In the genomic region with DNA sequence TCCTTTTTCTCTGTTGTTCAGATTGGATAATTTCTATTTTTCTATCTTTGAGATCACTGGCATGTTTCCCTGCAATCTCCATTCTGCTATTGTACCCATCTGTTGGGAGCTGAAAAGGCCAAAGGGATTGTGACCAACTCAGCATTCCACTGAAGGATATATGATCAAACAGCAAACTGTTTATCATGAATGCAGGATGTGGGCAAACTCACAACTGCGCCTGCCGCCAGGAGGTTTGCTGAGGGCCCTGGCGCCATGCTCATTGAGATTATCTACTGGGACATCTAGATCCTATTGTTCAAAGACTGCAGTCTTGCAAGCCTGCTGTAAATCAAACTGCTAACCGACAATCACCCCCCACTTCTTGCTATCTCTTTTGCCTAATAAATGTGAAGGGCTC, we compare ENCODE assay signal across 28 cellular contexts. TPM values are rescaled to one million over a fixed set of nuclear protein-coding genes. Genes with fewer than 3 reads are reported as not detected.
DNase-seq lines count a peak whose midpoint lies in the region; ATAC-seq, FAIRE-seq and TF ChIP-seq lines count a peak whose summit lies in the region.
"Had no signal": no experiment of that assay in that cellular context is flagged by ENCODE, and none has a peak within 500 bp of the region (broad histone marks: within the 10 kb centered on the region; RNA-seq: fewer than 3 reads in every experiment).

No MANE protein-coding gene starts in this region.

- in situ Hi-C loops in K562 (cut with MboI), result no loop called here

- no TSS peak for BruUV-seq in K562 (replicated peaks; lab: Mats Ljungman, UMichigan)

- H3K9me1 ChIP-seq in K562 (ENCODE audit: control insufficient read depth, insufficient read depth, low read length), result no peaks in the 10 kb centered on the region

- DNase-seq in SK-N-SH (no peak), K562 (ENCODE audit: extremely low read depth in 1 of 4, low spot score in 3 of 4) (no peak), neural crest cell (ENCODE audit: low read depth, low spot score) (no peak), iPS-NIHi11 (ENCODE audit: low spot score) (no peak)
- DNase-seq in stimulated activated CD4-positive, alpha-beta T cell treated with anti-CD3 and anti-CD28 coated beads, Interleukin-4, amount 100 ng/mL, for 24 hours, result no peak
- DNase-seq: activated CD4-positive, CD25-positive, alpha-beta regulatory T cell; CD4-positive, CD25-positive, alpha-beta regulatory T cell; DMS 273 treated with DMSO at 0.1 percent for 48 hours; effector memory CD8-positive, alpha-beta T cell; mesendoderm; NCI-H1694; nucleus accumbens; stimulated activated naive B cell treated with anti-CD40 and anti-IgM and Interleukin-4, amounts not matched to agents 10 μg/mL and 1 μg/mL and 100 μg/mL, for 72 hours; testis had no signal

- H3K9ac ChIP-seq in SK-N-SH (no peak overlapping the region), K562 (ENCODE audit: insufficient read depth in 1 of 2, low read depth in 2 of 2, low read length in 2 of 2) (no peak overlapping the region)

- FAIRE-seq in K562 (lab: Jason Lieb, UNC), result no peak
- FAIRE-seq: astrocyte, frontal cortex had no signal

- H2AFZ ChIP-seq in SK-N-SH (ENCODE audit: low read depth) (0 out of 2 replicates have a peak overlapping the region, but pooled peaks have one; percentile 66), K562 (ENCODE audit: low read depth, low read length) (no peak overlapping the region)

- POLR2A ChIA-PET in SK-N-SH (lab: Yijun Ruan, JAX) (no interaction called here), K562 (lab: Yijun Ruan, JAX) (interaction anchor here (0.6 kb wide), 1 partner anchor 14 kb away, joined by 5 read pairs; no protein-coding TSS in a partner anchor)

- H3K36me3 Mint-ChIP-seq in IgD-negative memory B cell, result peaks cover 2% of the 10 kb centered on the region
- H3K36me3 Mint-ChIP-seq in neural crest cell (ENCODE audit: low read depth), result no peaks in the 10 kb centered on the region
- H3K36me3 Mint-ChIP-seq: CD4-positive, CD25-positive, alpha-beta regulatory T cell had no signal

- H3K27ac Mint-ChIP-seq in IgD-negative memory B cell (peak overlapping the region; percentile 42 to 78 (median 47)), neural crest cell (ENCODE audit: unreplicated experiment) (no peak overlapping the region)
- H3K27ac Mint-ChIP-seq: activated naive CD4-positive, alpha-beta T cell treated with anti-CD3 and anti-CD28 coated beads, Interleukin-2, amount 50 U/mL, for 72 hours; activated T-helper 1 cell treated with anti-CD3 and anti-CD28 coated beads, Interleukin-12 subunit alpha, Interleukin-12 subunit beta, Interleukin-2, Interleukin-4 antibody, amounts not matched to agents 30 ng/mL and 10 ng/mL and 1 ng/mL, durations not matched to agents 14 hours and 24 hours and 36 hours; CD4-positive, CD25-positive, alpha-beta regulatory T cell; effector memory CD8-positive, alpha-beta T cell; stimulated activated naive B cell treated with anti-CD40 and anti-IgM and Interleukin-4, amounts not matched to agents 10 μg/mL and 1 μg/mL and 100 μg/mL, for 72 hours had no signal

- H3K4me1 Mint-ChIP-seq in IgD-negative memory B cell (peaks cover 38 to 48% (median 41%) of the 10 kb centered on the region in 3 donors), neural crest cell (peaks cover 15% of the 10 kb centered on the region)

- peaks cover 6% of the 10 kb centered on the region; the same call in 1 of the 2 replicates for H4K20me1 ChIP-seq in SK-N-SH (ENCODE audit: insufficient read depth)
- H4K20me1 ChIP-seq in K562 (replicated peaks; ENCODE audit: control insufficient read depth, insufficient read depth, low read length), result 0 out of 2 replicates have a peak, but pooled peaks cover under 1% of the 10 kb centered on the region

- peaks cover 15% of the 10 kb centered on the region for H3K79me2 ChIP-seq in SK-N-SH (ENCODE audit: insufficient read depth)
- peaks cover 16% of the 10 kb centered on the region for H3K79me2 ChIP-seq in K562 (ENCODE audit: control insufficient read depth, insufficient read depth, low read length)

- H3K4me1 ChIP-seq in SK-N-SH (ENCODE audit: control insufficient read depth in 1 of 2, insufficient read depth in 2 of 2, low read depth in 1 of 2, low read length in 1 of 2) (peaks cover 17 to 18% of the 10 kb centered on the region in 2 experiments; a peak in 3 of 4 replicates), K562 (replicated peaks in 1 of 2; ENCODE audit: control insufficient read depth in 2 of 2, insufficient read depth in 2 of 2, low read length in 2 of 2) (peaks cover 4 to 5% of the 10 kb centered on the region in 2 experiments; a peak in 3 of 5 replicates)

- H3K27me3 ChIP-seq in SK-N-SH (ENCODE audit: insufficient read depth) (no peaks in the 10 kb centered on the region), K562 (ENCODE audit: control insufficient read depth in 2 of 2, insufficient read depth in 2 of 2, low read length in 2 of 2) (peaks cover 0 to 6% of the 10 kb centered on the region in 2 experiments; a peak in 3 of 5 replicates)
- H3K27me3 ChIP-seq: testis, vagina had no signal

- TF ChIP-seq EP300 in SK-N-SH (IDR thresholded peaks at IDR 0.05; ENCODE audit: borderline replicate concordance in 1 of 2, low read depth in 1 of 2, low read length in 1 of 2) (peak in 1 of 2 experiments; percentile 29; a peak in 1 of 4 replicates), K562 (IDR thresholded peaks at IDR 0.05; ENCODE audit: low read length) (no peak)

- TF ChIP-seq CTCF in SK-N-SH (IDR thresholded peaks at IDR 0.05), result no peak
- TF ChIP-seq CTCF in K562 (IDR thresholded peaks at IDR 0.05 in 2 of 3, conservative IDR thresholded peaks at IDR 0.05 in 1 of 3; ENCODE audit: insufficient read depth in 2 of 3, low read depth in 1 of 3, low read length in 3 of 3), result no peak
- no peak for TF ChIP-seq CTCF in neural crest cell (conservative IDR thresholded peaks at IDR 0.05)

- 42% methylated on average over 4 of the region's 4 CpGs for WGBS in SK-N-SH (ENCODE audit: low lambda C conversion rate)
- 0% methylated on average over 3 of the region's 4 CpGs for WGBS in K562 (ENCODE audit: insufficient coverage, low coverage, missing lambda C conversion rate)

- CTCF ChIA-PET in SK-N-SH (lab: Yijun Ruan, JAX), result interaction anchor here (2.1 to 2.3 kb wide), 2 partner anchors 41 to 71 kb away, joined by 7 to 12 read pairs; partner anchors contain the start of gene NSFL1C
- CTCF ChIA-PET in K562 (lab: Yijun Ruan, JAX; ENCODE audit: low intra/inter-chr PET ratio), result interaction anchor here (1.3 to 1.4 kb wide), 2 partner anchors 83 to 84 kb away, joined by 5 to 6 read pairs; no protein-coding TSS in a partner anchor

- H3K4me3 ChIP-seq in SK-N-SH (ENCODE audit: low read depth in 2 of 2, low read length in 1 of 2) (no peak overlapping the region), K562 (no peak overlapping the region)
- H3K4me3 ChIP-seq: coronary artery, prostate gland, testis, vagina had no signal

- H3F3A ChIP-seq in SK-N-SH (replicated peaks; ENCODE audit: insufficient read depth), result peaks cover 7% of the 10 kb centered on the region

- H3K27ac ChIP-seq in SK-N-SH (ENCODE audit: low read depth in 2 of 2, low read length in 1 of 2) (peak overlapping the region; percentile 9 to 42; a peak in 3 of 4 replicates), K562 (ENCODE audit: extremely low read depth, low read depth, low read length) (no peak overlapping the region)
- H3K27ac ChIP-seq: 22Rv1, coronary artery, prostate gland, testis, vagina had no signal

- no peaks in the 10 kb centered on the region for H3K9me3 Mint-ChIP-seq in IgD-negative memory B cell
- no peaks in the 10 kb centered on the region for H3K9me3 Mint-ChIP-seq in neural crest cell
- H3K9me3 Mint-ChIP-seq: effector memory CD8-positive, alpha-beta T cell; stimulated activated naive B cell treated with anti-CD40 and anti-IgM and Interleukin-4, amounts not matched to agents 10 μg/mL and 1 μg/mL and 100 μg/mL, for 72 hours had no signal

- ATAC-seq in SK-N-SH treated with all-trans-retinoic acid at 6 μM for 48 hours (no peak), K562 (no peak), GM18861 (IDR thresholded peaks at IDR 0.05; ENCODE audit: unreplicated experiment) (no peak)
- ATAC-seq: activated naive CD4-positive, alpha-beta T cell treated with anti-CD3 and anti-CD28 coated beads, Interleukin-2, amount 50 U/mL, for 72 hours; effector memory CD8-positive, alpha-beta T cell; HCT116; Right ventricle myocardium inferior; sciatic nerve; stimulated activated naive B cell treated with anti-CD40 and anti-IgM and Interleukin-4, amounts not matched to agents 10 μg/mL and 1 μg/mL and 100 μg/mL, for 72 hours had no signal

- H3K27me3 Mint-ChIP-seq in IgD-negative memory B cell (no peaks in the 10 kb centered on the region), neural crest cell (ENCODE audit: low read depth) (peaks cover 83% of the 10 kb centered on the region)
- H3K27me3 Mint-ChIP-seq: stimulated activated naive B cell treated with anti-CD40 and anti-IgM and Interleukin-4, amounts not matched to agents 10 μg/mL and 1 μg/mL and 100 μg/mL, for 72 hours had no signal

- H3K9me2 ChIP-seq in SK-N-SH, result no peaks in the 10 kb centered on the region

- H3K4me2 ChIP-seq in SK-N-SH (no peak overlapping the region), K562 (ENCODE audit: insufficient read depth, low read length) (no peak overlapping the region)

- H3K9me3 ChIP-seq in SK-N-SH, result no peaks in the 10 kb centered on the region
- no peaks in the 10 kb centered on the region; the same call in 1 of the 2 replicates for H3K9me3 ChIP-seq in K562 (replicated peaks; ENCODE audit: control insufficient read depth, insufficient read depth, low read depth, low read length)
- H3K9me3 ChIP-seq: prostate gland, testis, vagina had no signal

- no peak for TF ChIP-seq POLR2A in K562 (conservative IDR thresholded peaks at IDR 0.05)

- H3K4me3 Mint-ChIP-seq in IgD-negative memory B cell (peak overlapping the region in 2 of 4 donors; percentile 31 to 43), neural crest cell (peak overlapping the region; percentile 19)
- H3K4me3 Mint-ChIP-seq: activated T-helper 1 cell treated with anti-CD3 and anti-CD28 coated beads, Interleukin-12 subunit alpha, Interleukin-12 subunit beta, Interleukin-2, Interleukin-4 antibody, amounts not matched to agents 30 ng/mL and 10 ng/mL and 1 ng/mL, durations not matched to agents 14 hours and 24 hours and 36 hours; effector memory CD8-positive, alpha-beta T cell; stimulated activated naive B cell treated with anti-CD40 and anti-IgM and Interleukin-4, amounts not matched to agents 10 μg/mL and 1 μg/mL and 100 μg/mL, for 72 hours had no signal

- TF ChIP-seq RAD21 in SK-N-SH (IDR thresholded peaks at IDR 0.05; ENCODE audit: low read length), result no peak
- TF ChIP-seq RAD21 in K562 (CRISPR knock-in tag; conservative IDR thresholded peaks at IDR 0.05 in 1 of 2, IDR thresholded peaks at IDR 0.05 in 1 of 2), result no peak

- H3K36me3 ChIP-seq in SK-N-SH (replicated peaks in 1 of 2; ENCODE audit: control insufficient read depth in 1 of 2, insufficient read depth in 2 of 2, low read length in 1 of 2), result no peaks in the 10 kb centered on the region
- H3K36me3 ChIP-seq in K562 (ENCODE audit: control insufficient read depth, insufficient read depth, low read length), result no peaks in the 10 kb centered on the region
- H3K36me3 ChIP-seq: prostate gland, vagina had no signal

- intact Hi-C loops in K562 (cut with micrococcal nuclease), result loop anchor here (1.0 to 10.0 kb wide), 3 partner anchors 41 to 182 kb away; no protein-coding TSS in a partner anchor

RNA-seq across cellular contexts. Expression of gene FKBP1A, which starts 3.8 kb away (rescaled TPM):
- polyA plus RNA-seq in SK-N-SH (2012; rRNA removed) (362 and 453 TPM in 2 replicates), IgD-negative memory B cell (36.1 TPM), K562 (2011; rRNA removed) (368 and 488 TPM in 2 replicates), K562 (2014; fragmentation: Illumina TruSeq; extraction: Trizol) (451 and 502 TPM in 2 replicates), K562 (2014; fragmentation: Nextera tagmentation; extraction: Ambion mirVana) (10 to 100 TPM; 63.5 to 82.4 TPM), K562 (2014; rRNA removed) (193 and 223 TPM in 2 replicates)
- polyA plus RNA-seq in SK-N-SH (2012; cell fraction: cytosol; rRNA removed), result 418 and 470 TPM in 2 replicates
- 119 and 151 TPM in 2 replicates for polyA plus RNA-seq in SK-N-SH (2012; cell fraction: nucleus; rRNA removed)
- 49.2 and 57.2 TPM in 2 replicates for total RNA-seq in K562 (2011; cell fraction: chromatin; rRNA removed; ENCODE audit: low replicate concordance)
- 36.9 and 40.8 TPM in 2 replicates for total RNA-seq in K562 (2011; cell fraction: nucleolus; rRNA removed)
- total RNA-seq in K562 (2011; cell fraction: nucleoplasm; rRNA removed), result 62.6 and 96.7 TPM in 2 replicates
- total RNA-seq in K562 (2014; rRNA removed) (48.8 and 78.3 TPM in 2 replicates), K562 (2014; rRNA removed; fragmentation: Illumina TruSeq; extraction: Trizol) (69.9 and 73.3 TPM in 2 replicates), K562 (2015; rRNA removed; fragmentation: Illumina TruSeq; extraction: Trizol) (86.0 and 89.6 TPM in 2 replicates), K562 (2021) (176 and 177 TPM in 2 replicates), neural crest cell (176 and 185 TPM in 2 replicates)
- 363 and 764 TPM in 2 replicates for polyA plus RNA-seq in K562 (2011; cell fraction: cytosol; rRNA removed)
- 155 and 276 TPM in 2 replicates for polyA plus RNA-seq in K562 (2011; cell fraction: nucleus; rRNA removed)
- 216 and 222 TPM in 2 replicates for polyA plus RNA-seq in K562 (2012)
- 152 and 189 TPM in 2 replicates for polyA minus RNA-seq in K562 (2011; rRNA and poly(A)+ RNA removed)
- polyA minus RNA-seq in K562 (2011; cell fraction: cytosol; rRNA and poly(A)+ RNA removed), result 74.7 and 81.8 TPM in 2 replicates
- 17.6 and 53.8 TPM in 2 replicates for polyA minus RNA-seq in K562 (2011; cell fraction: nucleus; rRNA and poly(A)+ RNA removed)
